1 cellular context compared by ENCODE assay signal in genomic region chr1:6811587-6811986, GRCh38.
TF ChIP-seq lines count a peak whose summit lies in the region.

No MANE protein-coding gene starts in this region.

TF ChIP-seq in WTC11, 78 proteins besides CTCF, POLR2A, EP300 and RAD21 (continued from another document):
- no peak for TF ChIP-seq PRDM15 (CRISPR knock-in tag; IDR thresholded peaks at IDR 0.05)
- TF ChIP-seq NR1H2 (CRISPR knock-in tag; IDR thresholded peaks at IDR 0.05) = no peak
- no peak for TF ChIP-seq PRRX2 (CRISPR knock-in tag; IDR thresholded peaks at IDR 0.05)
- no peak for TF ChIP-seq EMX1 (CRISPR knock-in tag; IDR thresholded peaks at IDR 0.05)
- no peak for TF ChIP-seq TP53 (CRISPR knock-in tag; IDR thresholded peaks at IDR 0.05)
- TF ChIP-seq MYBL2 (CRISPR knock-in tag; IDR thresholded peaks at IDR 0.05) = no peak
